12 cellular contexts compared by ENCODE assay signal in the genomic region with DNA sequence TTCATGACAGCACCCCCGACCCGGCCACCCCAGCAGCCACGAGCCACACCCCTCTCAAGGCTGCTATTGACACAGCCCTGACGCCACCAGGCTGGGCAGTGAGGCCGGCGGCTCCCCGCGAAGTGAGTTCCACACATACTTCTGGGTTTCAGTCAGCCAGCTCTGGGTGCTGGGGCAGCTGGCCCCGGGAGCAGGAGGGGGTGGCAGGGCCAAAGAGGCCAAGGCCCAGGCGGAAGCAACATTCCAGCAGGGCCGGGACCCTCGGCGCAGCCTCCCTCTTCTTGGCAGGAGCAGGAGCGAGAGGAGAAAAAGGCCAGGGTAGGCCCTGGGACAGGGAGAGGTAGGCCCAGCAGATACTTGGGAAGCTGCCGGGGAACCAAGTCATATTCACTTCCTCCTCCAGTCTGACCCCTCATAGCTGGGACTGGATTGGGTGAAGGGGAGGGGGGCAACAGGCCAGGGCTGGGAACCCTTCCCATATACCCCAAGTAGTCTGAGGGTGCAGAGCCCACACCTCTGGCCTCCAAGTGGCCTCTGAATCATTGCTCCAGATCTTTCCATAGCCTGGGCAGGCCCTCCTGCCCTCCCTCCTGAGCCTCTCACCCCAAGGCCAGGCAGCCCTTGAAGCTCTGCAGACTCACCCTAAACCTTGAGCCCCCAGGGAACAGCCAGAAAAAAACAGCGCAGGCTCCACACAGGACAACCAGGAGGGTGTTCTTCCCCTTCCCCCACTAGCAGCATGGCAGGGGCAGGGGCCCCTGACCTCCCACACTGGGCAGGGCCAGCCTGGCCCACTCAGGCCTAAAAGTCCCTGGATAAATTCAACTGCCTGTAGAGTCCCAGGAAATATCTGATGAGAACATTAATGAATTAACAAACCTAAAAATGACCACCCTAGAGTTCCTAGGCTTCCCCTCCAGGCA. TPM values are rescaled to one million over a fixed set of nuclear protein-coding genes. Genes with fewer than 3 reads are reported as not detected.
A peak's percentile ranks its signal among the peaks of the same experiment; 100 is the strongest.
DNase-seq lines count a peak whose midpoint lies in the region; ATAC-seq and TF ChIP-seq lines count a peak whose summit lies in the region.
"Had no signal": no experiment of that assay in that cellular context is flagged by ENCODE, and none has a peak within 500 bp of the region (broad histone marks: within the 10 kb centered on the region; RNA-seq: fewer than 3 reads in every experiment).

No MANE protein-coding gene starts in this region.

- DNase-seq in AG08395 (ENCODE audit: low spot score), result peak; percentile 81
- DNase-seq in Panc1 (ENCODE audit: low read depth, low spot score), result no peak
- no peak for DNase-seq in esophagus squamous epithelium (lab: John Stamatoyannopoulos, UW)
- DNase-seq in neural crest cell (ENCODE audit: low read depth, low spot score), result no peak
- DNase-seq in cerebellar nuclear complex (lab: John Stamatoyannopoulos, UW), result no peak
- no peak for DNase-seq in natural killer cell treated with Interleukin-12 subunit alpha and Interleukin-12 subunit beta and Interleukin-15 and Interleukin-18, amount 100 ng/mL, for 72 hours (ENCODE audit: low spot score)
- no peak for DNase-seq in stimulated activated CD4-positive, alpha-beta T cell treated with anti-CD3 and anti-CD28 coated beads, Interleukin-4, amount 100 ng/mL, for 24 hours
- no peak for DNase-seq in NAMALWA (ENCODE audit: low spot score)
- DNase-seq: activated naive CD4-positive, alpha-beta T cell treated with anti-CD3 and anti-CD28 coated beads for 36 hours; CD4-positive, CD25-positive, alpha-beta regulatory T cell; NCI-H774; occipital lobe had no signal

- no TSS peak for BruUV-seq in Panc1 (replicated peaks; lab: Mats Ljungman, UMichigan)

- H3K36me3 ChIP-seq in Panc1 (ENCODE audit: control insufficient read depth, insufficient read depth, low read length) (no peaks in the 10 kb centered on the region; the same call in 1 of the 2 replicates), esophagus squamous epithelium (peaks cover 0 to 10% (median 0%) of the 10 kb centered on the region in 3 donors)

- peak overlapping the region; percentile 3 for H3K27ac Mint-ChIP-seq in neural crest cell (ENCODE audit: unreplicated experiment)
- H3K27ac Mint-ChIP-seq in natural killer cell treated with Interleukin-12 subunit alpha and Interleukin-12 subunit beta and Interleukin-15 and Interleukin-18, amount 100 ng/mL, for 72 hours, result no peak overlapping the region
- H3K27ac Mint-ChIP-seq: activated naive CD4-positive, alpha-beta T cell treated with anti-CD3 and anti-CD28 coated beads for 36 hours had no signal

- no peaks in the 10 kb centered on the region for H3K9me3 Mint-ChIP-seq in neural crest cell
- H3K9me3 Mint-ChIP-seq in natural killer cell treated with Interleukin-12 subunit alpha and Interleukin-12 subunit beta and Interleukin-15 and Interleukin-18, amount 100 ng/mL, for 72 hours, result no peaks in the 10 kb centered on the region
- H3K9me3 Mint-ChIP-seq: activated naive CD4-positive, alpha-beta T cell treated with anti-CD3 and anti-CD28 coated beads for 36 hours; CD4-positive, CD25-positive, alpha-beta regulatory T cell had no signal

- H3K36me3 Mint-ChIP-seq in neural crest cell (ENCODE audit: low read depth), result no peaks in the 10 kb centered on the region
- no peaks in the 10 kb centered on the region for H3K36me3 Mint-ChIP-seq in natural killer cell treated with Interleukin-12 subunit alpha and Interleukin-12 subunit beta and Interleukin-15 and Interleukin-18, amount 100 ng/mL, for 72 hours
- H3K36me3 Mint-ChIP-seq: CD4-positive, CD25-positive, alpha-beta regulatory T cell had no signal

- H3K4me3 ChIP-seq in Panc1 (ENCODE audit: low read depth in 2 of 2, low read length in 2 of 2) (peak overlapping the region in 1 of 2 experiments; percentile 17; a peak in 1 of 4 replicates), esophagus squamous epithelium (peak overlapping the region in 2 of 4 donors; percentile 8 to 15)

- H3K9me3 ChIP-seq in Panc1 (ENCODE audit: control insufficient read depth, insufficient read depth, low read depth, low read length) (no peaks in the 10 kb centered on the region), esophagus squamous epithelium (no peaks in the 10 kb centered on the region)

- peaks cover 46% of the 10 kb centered on the region for H3K4me1 Mint-ChIP-seq in neural crest cell
- H3K4me1 Mint-ChIP-seq in natural killer cell treated with Interleukin-12 subunit alpha and Interleukin-12 subunit beta and Interleukin-15 and Interleukin-18, amount 100 ng/mL, for 72 hours (ENCODE audit: low read depth in 2 of 2), result peaks cover 0 to 4% of the 10 kb centered on the region in 2 donors

- H3K4me3 Mint-ChIP-seq in neural crest cell, result peak overlapping the region; percentile 29
- no peak overlapping the region for H3K4me3 Mint-ChIP-seq in natural killer cell treated with Interleukin-12 subunit alpha and Interleukin-12 subunit beta and Interleukin-15 and Interleukin-18, amount 100 ng/mL, for 72 hours
- H3K4me3 Mint-ChIP-seq: activated naive CD4-positive, alpha-beta T cell treated with anti-CD3 and anti-CD28 coated beads for 36 hours; CD4-positive, CD25-positive, alpha-beta regulatory T cell had no signal

- in situ Hi-C loops in Panc1 (cut with HindIII; ENCODE audit: low pct_unique_long_range_greater_than_20kb, low sequenced_read_pairs), result no loop called here

- no peaks in the 10 kb centered on the region for H3K27me3 Mint-ChIP-seq in neural crest cell (ENCODE audit: low read depth)
- H3K27me3 Mint-ChIP-seq in natural killer cell treated with Interleukin-12 subunit alpha and Interleukin-12 subunit beta and Interleukin-15 and Interleukin-18, amount 100 ng/mL, for 72 hours, result peaks cover 0 to 10% of the 10 kb centered on the region in 2 donors

- POLR2A ChIA-PET in Panc1 (lab: Charles Lee), result interaction anchor here (0.6 kb wide), 1 partner anchor 37 kb away, joined by 3 read pairs; no protein-coding TSS in a partner anchor

- TF ChIP-seq CTCF in Panc1 (IDR thresholded peaks at IDR 0.05) (no peak), esophagus squamous epithelium (IDR thresholded peaks at IDR 0.05) (no peak), neural crest cell (conservative IDR thresholded peaks at IDR 0.05) (no peak)

- CTCF ChIA-PET in Panc1 (lab: Charles Lee), result no interaction called here

- peaks cover 64% of the 10 kb centered on the region for H3K4me1 ChIP-seq in Panc1 (ENCODE audit: control insufficient read depth, insufficient read depth, low read length)
- peaks cover 58 to 99% (median 78%) of the 10 kb centered on the region in 3 donors for H3K4me1 ChIP-seq in esophagus squamous epithelium

- peak overlapping the region; percentile 95 for H3K27ac ChIP-seq in Panc1 (ENCODE audit: low read length)
- peak overlapping the region; percentile 88 to 97 (median 92) for H3K27ac ChIP-seq in esophagus squamous epithelium

- intact Hi-C loops in Panc1 (cut with micrococcal nuclease; ENCODE audit: unreplicated experiment) (no loop called here), esophagus squamous epithelium (cut with DNase I) (no loop called here)

- no peak for TF ChIP-seq POLR2A in esophagus squamous epithelium (IDR thresholded peaks at IDR 0.05)

- H3K27me3 ChIP-seq in Panc1 (ENCODE audit: control insufficient read depth, insufficient read depth, low read length) (no peaks in the 10 kb centered on the region), esophagus squamous epithelium (no peaks in the 10 kb centered on the region)

- WGBS in esophagus squamous epithelium, 2 donors, result 36 to 40% methylated on average over 2 to 6 of the region's 16 CpGs

- ATAC-seq in Panc1, result peak; percentile 31; the same call in 1 of the 2 replicates
- ATAC-seq in natural killer cell treated with Interleukin-12 subunit alpha and Interleukin-12 subunit beta and Interleukin-15 and Interleukin-18, amount 100 ng/mL, for 72 hours, result no peak

RNA-seq across cellular contexts. Expression of a gene that starts 5.7 kb away (rescaled TPM):
- total RNA-seq in Panc1 (2021; ENCODE audit: unreplicated experiment), result 171 TPM
- polyA plus RNA-seq in Panc1 (2012; ENCODE audit: insufficient read length), result 324 TPM
- total RNA-seq in esophagus squamous epithelium, result 100 to 1,000 TPM in 1 of 4 donors, 10 to 100 TPM in 3; 44.9 to 107 (median 54.2) TPM
- 101 and 103 TPM in 2 replicates for total RNA-seq in neural crest cell
- under 1 TPM in 1 of 2 donors, not detected in 1; 0.20 TPM for total RNA-seq in natural killer cell treated with Interleukin-12 subunit alpha and Interleukin-12 subunit beta and Interleukin-15 and Interleukin-18, amount 100 ng/mL, for 72 hours

RNA-seq across cellular contexts. Expression of a gene that starts 45.4 kb away (rescaled TPM):
- total RNA-seq in Panc1 (2021; ENCODE audit: unreplicated experiment), result 3.4 TPM
- polyA plus RNA-seq in Panc1 (2012; ENCODE audit: insufficient read length), result not detected
- total RNA-seq in esophagus squamous epithelium, result not detected
- not detected in 2 replicates for total RNA-seq in neural crest cell
- not detected for total RNA-seq in natural killer cell treated with Interleukin-12 subunit alpha and Interleukin-12 subunit beta and Interleukin-15 and Interleukin-18, amount 100 ng/mL, for 72 hours
- total RNA-seq: activated naive CD4-positive, alpha-beta T cell treated with anti-CD3 and anti-CD28 coated beads for 36 hours; CD4-positive, CD25-positive, alpha-beta regulatory T cell; occipital lobe had no signal
- polyA plus RNA-seq: CD4-positive, CD25-positive, alpha-beta regulatory T cell had no signal

Comparison
In these comparisons a context has a peak if more than half of its experiments do, and no peak if none do; other contexts are left out.
1. RNA of a gene that starts 5.7 kb away (total RNA-seq): 171 TPM in Panc1 (single experiment), 101 to 103 TPM in neural crest cell and 44.9 to 107 TPM in esophagus squamous epithelium; 0.20 TPM in natural killer cell treated with Interleukin-12 subunit alpha and Interleukin-12 subunit beta and Interleukin-15 and Interleukin-18, amount 100 ng/mL, for 72 hours; every median in the first group is over 10 times any median in the second.